10 cellular contexts compared by ENCODE assay signal in the genomic region with DNA sequence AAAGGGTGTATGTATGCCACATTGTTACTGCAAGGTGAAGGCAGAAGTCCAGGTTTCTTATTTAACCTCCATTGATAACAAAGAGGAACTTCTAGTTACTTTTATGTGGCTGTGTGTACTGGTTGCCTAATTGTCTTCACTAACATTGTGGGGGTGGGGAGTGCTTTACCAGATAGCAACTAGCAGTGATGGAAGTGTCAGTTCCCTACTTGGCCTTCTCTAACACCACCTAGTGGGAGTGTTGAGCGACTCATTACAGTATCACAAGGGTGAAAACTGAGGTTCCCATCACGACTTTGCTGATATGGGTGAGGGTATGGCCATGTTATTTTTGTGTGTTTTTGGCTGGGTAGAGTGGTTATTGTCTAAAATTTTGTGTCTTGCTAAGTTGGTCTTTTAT.
DNase-seq lines count a peak whose midpoint lies in the region; ATAC-seq, FAIRE-seq and TF ChIP-seq lines count a peak whose summit lies in the region.
"Had no signal": no experiment of that assay in that cellular context is flagged by ENCODE, and none has a peak within 500 bp of the region (broad histone marks: within the 10 kb centered on the region; RNA-seq: fewer than 3 reads in every experiment).

No MANE protein-coding gene starts in this region.

- no peak for FAIRE-seq in GM12891 (lab: Jason Lieb, UNC)

- TF ChIP-seq CTCF in HCT116 (IDR thresholded peaks at IDR 0.05 in 2 of 3, conservative IDR thresholded peaks at IDR 0.05 in 1 of 3; ENCODE audit: borderline replicate concordance in 1 of 3, insufficient read depth in 1 of 3, low read depth in 2 of 3, low read length in 2 of 3), result peak; percentile 36 to 70 (median 59); a peak in 4 of 6 replicates
- peak; percentile 76 for TF ChIP-seq CTCF in Loucy (conservative IDR thresholded peaks at IDR 0.05; ENCODE audit: low read length)
- TF ChIP-seq CTCF in cardiac fibroblast (IDR thresholded peaks at IDR 0.05; ENCODE audit: low read depth, low read length), result peak; percentile 35
- TF ChIP-seq CTCF in heart right ventricle (IDR thresholded peaks at IDR 0.05), result peak in 1 of 9 donors; percentile 22

- POLR2A ChIA-PET in HCT116 (lab: Charles Lee), result no interaction called here

- no peak overlapping the region for H3K27ac ChIP-seq in HCT116 (ENCODE audit: low read depth, low read length)
- H3K27ac ChIP-seq in heart right ventricle, result no peak overlapping the region
- H3K27ac ChIP-seq: SJSA1 had no signal

- BruUV-seq in HCT116 (replicated peaks; lab: Mats Ljungman, UMichigan), result no TSS peak

- H3K27me3 ChIP-seq in HCT116 (ENCODE audit: insufficient read depth, low read length) (no peaks in the 10 kb centered on the region), Loucy (ENCODE audit: insufficient read depth, low read length, poor library complexity, severe bottlenecking) (no peaks in the 10 kb centered on the region), heart right ventricle (no peaks in the 10 kb centered on the region)
- H3K27me3 ChIP-seq: SJSA1 had no signal

- peak overlapping the region; percentile 49 for H2AFZ ChIP-seq in HCT116 (ENCODE audit: low read depth, low read length, poor library complexity, severe bottlenecking)
- 0 out of 2 replicates have a peak overlapping the region, but pooled peaks have one; percentile 19 for H2AFZ ChIP-seq in Loucy (ENCODE audit: low read length)

- CTCF ChIA-PET in HCT116 (lab: Charles Lee), result no interaction called here

- H3K4me3 ChIP-seq in HCT116 (replicated peaks in 1 of 2; ENCODE audit: low read depth in 1 of 2, low read length in 2 of 2) (no peak overlapping the region), Loucy (ENCODE audit: low read length, poor library complexity, severe bottlenecking) (no peak overlapping the region), cardiac fibroblast (replicated peaks in 1 of 2; ENCODE audit: low read depth in 2 of 2, low read length in 2 of 2) (no peak overlapping the region), heart right ventricle (no peak overlapping the region)
- H3K4me3 ChIP-seq: lung, SJSA1 had no signal

- ATAC-seq in HCT116 (peak; percentile 100), heart right ventricle (no peak)

- no peaks in the 10 kb centered on the region for H3F3A ChIP-seq in Loucy (ENCODE audit: low read depth)

- H4K20me1 ChIP-seq in HCT116 (ENCODE audit: insufficient read depth), result no peaks in the 10 kb centered on the region
- no peaks in the 10 kb centered on the region for H4K20me1 ChIP-seq in Loucy (ENCODE audit: insufficient read depth, low read length, poor library complexity, severe bottlenecking)

- H3K9ac ChIP-seq in HCT116 (ENCODE audit: low read length), result no peak overlapping the region
- H3K9ac ChIP-seq in Loucy (ENCODE audit: low read depth, low read length, poor library complexity, severe bottlenecking), result no peak overlapping the region

- H3K36me3 ChIP-seq in HCT116 (ENCODE audit: control insufficient read depth in 1 of 2, insufficient read depth in 2 of 2, low read length in 2 of 2), result no peaks in the 10 kb centered on the region
- H3K36me3 ChIP-seq in Loucy (ENCODE audit: insufficient read depth, low read length), result no peaks in the 10 kb centered on the region
- no peaks in the 10 kb centered on the region for H3K36me3 ChIP-seq in heart right ventricle
- H3K36me3 ChIP-seq: SJSA1 had no signal

- H3K9me2 ChIP-seq in HCT116 (ENCODE audit: insufficient read depth) (no peaks in the 10 kb centered on the region), Loucy (replicated peaks; ENCODE audit: low read depth, low read length) (no peaks in the 10 kb centered on the region)

- no peak overlapping the region for H3K4me2 ChIP-seq in HCT116 (ENCODE audit: low read length)
- no peak overlapping the region for H3K4me2 ChIP-seq in Loucy (ENCODE audit: low read depth, low read length, poor library complexity, severe bottlenecking)

- no peaks in the 10 kb centered on the region for H3K79me2 ChIP-seq in HCT116 (ENCODE audit: insufficient read depth, low read length)
- H3K79me2 ChIP-seq in Loucy (ENCODE audit: insufficient read depth, low read length), result no peaks in the 10 kb centered on the region

- H3K9me3 ChIP-seq in HCT116 (ENCODE audit: control insufficient read depth in 1 of 2, insufficient read depth in 1 of 2, low read depth in 1 of 2, low read length in 2 of 2), result no peaks in the 10 kb centered on the region
- H3K9me3 ChIP-seq in Loucy (ENCODE audit: insufficient read depth, low read depth, low read length), result no peaks in the 10 kb centered on the region
- H3K9me3 ChIP-seq in heart right ventricle, result peaks cover 0 to 14% (median 0%) of the 10 kb centered on the region in 11 donors
- H3K9me3 ChIP-seq: SJSA1 had no signal

- intact Hi-C loops in HCT116 (cut with micrococcal nuclease), result loop anchor here (5.0 kb wide), 1 partner anchor 185 kb away; no protein-coding TSS in a partner anchor
- intact Hi-C loops in heart right ventricle (cut with DNase I), result no loop called here

- TF ChIP-seq POLR2A in GM12891 (IDR thresholded peaks at IDR 0.05; ENCODE audit: low read depth, low read length) (no peak), HCT116 (IDR thresholded peaks at IDR 0.05; ENCODE audit: borderline replicate concordance, extremely low read depth, insufficient read depth, insufficient read length) (no peak)

- TF ChIP-seq RAD21 in HCT116 (IDR thresholded peaks at IDR 0.05; ENCODE audit: low read depth), result peak; percentile 68

- DNase-seq in GM12891 (ENCODE audit: insufficient read length, low spot score) (peak; percentile 5), HCT116 (ENCODE audit: low read depth, low spot score) (peak; percentile 46), cardiac fibroblast (ENCODE audit: low read depth in 2 of 2) (peak; percentile 32 to 55), renal cortical epithelial cell (ENCODE audit: low read depth) (peak; percentile 69), heart right ventricle (no peak), globus pallidus (ENCODE audit: low spot score) (no peak), amygdala (lab: John Stamatoyannopoulos, UW) (no peak)

- RAD21 ChIA-PET in HCT116 (lab: Charles Lee; ENCODE audit: low non-redundant PET in 1 of 2, low total read pairs in 2 of 2, uncharacterized antibody in 2 of 2, unreplicated experiment in 2 of 2), result no interaction called here

- WGBS in heart right ventricle, 2 donors, result 31 to 47% methylated on average over 2 of the region's 2 CpGs

- H3K4me1 ChIP-seq in HCT116 (ENCODE audit: control insufficient read depth in 1 of 2, insufficient read depth in 2 of 2, low read length in 2 of 2) (peaks cover 0 to 4% of the 10 kb centered on the region in 2 experiments; a peak in 1 of 4 replicates), Loucy (ENCODE audit: insufficient read depth, low read length, poor library complexity, severe bottlenecking) (no peaks in the 10 kb centered on the region), heart right ventricle (no peaks in the 10 kb centered on the region)
- H3K4me1 ChIP-seq: SJSA1 had no signal

TF ChIP-seq in GM12891, 5 proteins besides CTCF, POLR2A, EP300 and RAD21:
- no peak for TF ChIP-seq POLR2AphosphoS5 (IDR thresholded peaks at IDR 0.05; ENCODE audit: low read depth, low read length)
- TF ChIP-seq SPI1 (IDR thresholded peaks at IDR 0.05; ENCODE audit: low read depth, low read length), result no peak
- TF ChIP-seq PAX5 (IDR thresholded peaks at IDR 0.05; ENCODE audit: insufficient read depth, low read length, severe bottlenecking), result no peak
- TF ChIP-seq TAF1 (IDR thresholded peaks at IDR 0.05; ENCODE audit: low read depth, low read length), result no peak
- TF ChIP-seq POU2F2 (IDR thresholded peaks at IDR 0.05; ENCODE audit: low read depth, low read length), result no peak

TF ChIP-seq in HCT116, 20 proteins besides CTCF, POLR2A, EP300 and RAD21:
- TF ChIP-seq TCF7L2 (IDR thresholded peaks at IDR 0.05; ENCODE audit: borderline replicate concordance, extremely low read depth, insufficient read depth, insufficient read length) (no peak), SRF (IDR thresholded peaks at IDR 0.05; ENCODE audit: low read depth) (no peak), CBX3 (IDR thresholded peaks at IDR 0.05; ENCODE audit: low read depth) (peak; percentile 40; the same call in 1 of the 2 replicates)

Comparison
In these comparisons a context has a peak if more than half of its experiments do, and no peak if none do; other contexts are left out.
1. DNase-seq: peak in GM12891 (single experiment), HCT116 (single experiment), cardiac fibroblast (2 of 2) and renal cortical epithelial cell (single experiment); none in heart right ventricle (0 of 2), globus pallidus (single experiment) and amygdala (0 of 56).